ENCODE assay signal across 18 cellular contexts in the genomic region with DNA sequence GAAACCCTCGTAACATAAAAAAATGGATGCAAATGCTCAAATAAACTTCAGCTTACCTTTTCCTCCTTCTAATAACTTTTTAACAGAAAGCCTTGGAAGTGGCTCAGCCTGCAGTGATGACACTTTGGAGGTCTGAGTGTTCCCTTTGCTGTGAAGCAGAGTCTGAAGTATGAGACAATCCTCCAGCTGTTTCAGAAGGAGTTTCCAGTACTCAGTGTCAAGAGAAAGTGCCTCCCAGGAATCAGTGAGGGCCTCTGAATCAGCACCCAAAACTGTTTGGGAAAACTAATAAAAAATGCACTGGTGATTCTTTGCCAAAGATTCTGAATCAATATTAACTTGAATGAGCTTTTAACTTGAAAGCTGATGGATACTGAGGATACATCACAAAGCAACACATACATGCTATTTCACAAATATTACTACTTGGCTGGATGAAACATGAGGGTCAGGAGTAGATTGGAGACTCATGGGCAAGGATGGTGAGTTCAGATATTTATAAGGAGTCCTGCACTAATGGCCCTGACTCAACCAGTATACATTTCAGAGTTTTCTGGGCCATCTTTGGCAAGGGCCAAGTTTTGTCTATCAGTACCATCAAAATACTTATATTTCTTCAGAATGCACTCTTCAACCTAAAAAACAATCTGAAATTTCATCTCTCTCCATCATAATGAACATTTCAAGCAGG.
"Had no signal": no experiment of that assay in that cellular context is flagged by ENCODE, and none has a peak within 500 bp of the region (broad histone marks: within the 10 kb centered on the region; RNA-seq: fewer than 3 reads in every experiment).

No MANE protein-coding gene starts in this region.

- FAIRE-seq: endothelial cell of umbilical vein, frontal cortex, small intestine had no signal

- H3K4me3 ChIP-seq: coronary artery, sigmoid colon, tibial artery, upper lobe of left lung, vagina had no signal

- H3K27me3 ChIP-seq: neutrophil, sigmoid colon, tibial artery, upper lobe of left lung, vagina had no signal

- H3K27ac ChIP-seq: coronary artery, neutrophil, sigmoid colon, tibial artery, upper lobe of left lung, vagina had no signal

- H3K4me1 ChIP-seq: sigmoid colon, tibial artery, upper lobe of left lung, vagina had no signal

- ATAC-seq: left lobe of liver; naive thymus-derived CD4-positive, alpha-beta T cell; stimulated activated naive CD8-positive, alpha-beta T cell treated with anti-CD3 and anti-CD28 coated beads, Interleukin-15, Interleukin-2, amounts not matched to agents 100 U/mL and 50 U/mL, for 24 hours had no signal

- DNase-seq: effector CD4-positive, alpha-beta T cell; endodermal cell; erythroblast; islet precursor cell; mammary epithelial cell; naive thymus-derived CD4-positive, alpha-beta T cell; sigmoid colon; small intestine; stimulated activated CD4-positive, alpha-beta T cell treated with anti-CD3 and anti-CD28 coated beads, Interleukin-12 subunit alpha, Interleukin-12 subunit beta, amount 100 ng/mL, for 4 hours; stimulated activated naive CD8-positive, alpha-beta T cell treated with anti-CD3 and anti-CD28 coated beads, Interleukin-15, Interleukin-2, amounts not matched to agents 100 U/mL and 50 U/mL, for 24 hours; tibial artery; upper lobe of left lung had no signal

- H3K9me3 ChIP-seq: neutrophil, sigmoid colon, tibial artery, upper lobe of left lung, vagina had no signal
